2 cellular contexts compared by ENCODE assay signal in genomic region chr2:42770288-42771131, GRCh38.
TF ChIP-seq lines count a peak whose summit lies in the region.

No MANE protein-coding gene starts in this region.

TF ChIP-seq in K562, 482 proteins besides CTCF, POLR2A, EP300 and RAD21 (continues in another document):
- TF ChIP-seq RBM22 (IDR thresholded peaks at IDR 0.05; ENCODE audit: low read depth, low read length, poor library complexity, severe bottlenecking), result no peak
- TF ChIP-seq KAT8 (IDR thresholded peaks at IDR 0.05; ENCODE audit: low read depth), result no peak
- TF ChIP-seq TFAP4 (CRISPR knock-in tag; IDR thresholded peaks at IDR 0.05; ENCODE audit: borderline replicate concordance), result peak; percentile 23; the same call in 1 of the 2 replicates
- no peak for TF ChIP-seq PCBP2 (IDR thresholded peaks at IDR 0.05; ENCODE audit: low read depth, low read length, poor library complexity, severe bottlenecking)
- TF ChIP-seq RB1 (IDR thresholded peaks at IDR 0.05; ENCODE audit: low read depth), result peak; percentile 41; the same call in 1 of the 2 replicates
- TF ChIP-seq ZFX (CRISPR knock-in tag; IDR thresholded peaks at IDR 0.05), result peak; percentile 20; the same call in 1 of the 2 replicates
- no peak for TF ChIP-seq POLR2AphosphoS2 (IDR thresholded peaks at IDR 0.05; ENCODE audit: low read length)
- peak; percentile 62 for TF ChIP-seq USF2 (CRISPR knock-in tag; IDR thresholded peaks at IDR 0.05)
- TF ChIP-seq SMC3 (conservative IDR thresholded peaks at IDR 0.05; ENCODE audit: insufficient read depth, low read depth, low read length), result peak; percentile 57; the same call in 1 of the 2 replicates
- TF ChIP-seq GABPB1 (CRISPR knock-in tag; IDR thresholded peaks at IDR 0.05), result 0 out of 2 replicates have a peak, but pooled peaks have one; percentile 33
- TF ChIP-seq CTBP1 (IDR thresholded peaks at IDR 0.05; ENCODE audit: borderline replicate concordance), result peak; percentile 30; the same call in 1 of the 2 replicates
- TF ChIP-seq ZNF644 (tag; IDR thresholded peaks at IDR 0.05; ENCODE audit: low read depth), result no peak
- TF ChIP-seq MGA (IDR thresholded peaks at IDR 0.05), result peak; percentile 68

TF ChIP-seq in HepG2, 621 proteins besides CTCF, POLR2A, EP300 and RAD21 (continues in another document):
- TF ChIP-seq NRL (CRISPR knock-in tag; IDR thresholded peaks at IDR 0.05; ENCODE audit: borderline replicate concordance), result peak; percentile 30; the same call in 1 of the 2 replicates
- TF ChIP-seq ZSCAN31 (CRISPR knock-in tag; IDR thresholded peaks at IDR 0.05; ENCODE audit: low read depth), result 0 out of 2 replicates have a peak, but pooled peaks have one; percentile 17
- TF ChIP-seq PPARG (CRISPR knock-in tag; conservative IDR thresholded peaks at IDR 0.05), result 0 out of 2 replicates have a peak, but pooled peaks have one; percentile 8
- TF ChIP-seq THAP8 (CRISPR knock-in tag; IDR thresholded peaks at IDR 0.05; ENCODE audit: borderline replicate concordance), result no peak
- TF ChIP-seq ZBTB38 (CRISPR knock-in tag; IDR thresholded peaks at IDR 0.05), result peak; percentile 80
- TF ChIP-seq ZNF687 (CRISPR knock-in tag; IDR thresholded peaks at IDR 0.05), result peak; percentile 35; the same call in 1 of the 2 replicates
- peak; percentile 44 for TF ChIP-seq TEAD3 (CRISPR knock-in tag; optimal IDR thresholded peaks at IDR 0.05; ENCODE audit: borderline replicate concordance)
- TF ChIP-seq NFATC3 (CRISPR knock-in tag; IDR thresholded peaks at IDR 0.05), result no peak
- no peak for TF ChIP-seq CENPBD1 (CRISPR knock-in tag; IDR thresholded peaks at IDR 0.05; ENCODE audit: borderline replicate concordance, low read depth)
- TF ChIP-seq STAG1 (CRISPR knock-in tag; IDR thresholded peaks at IDR 0.05), result peak; percentile 81
- TF ChIP-seq ZNF331 (CRISPR knock-in tag; IDR thresholded peaks at IDR 0.05), result peak; percentile 78
- peak; percentile 51; the same call in 1 of the 2 replicates for TF ChIP-seq ZNF574 (CRISPR knock-in tag; IDR thresholded peaks at IDR 0.05)
- TF ChIP-seq IKZF1 (IDR thresholded peaks at IDR 0.05), result no peak
- TF ChIP-seq FOXA1 (IDR thresholded peaks at IDR 0.05), result no peak
- TF ChIP-seq FOXA1 (CRISPR knock-in tag; IDR thresholded peaks at IDR 0.05), result 0 out of 2 replicates have a peak, but pooled peaks have one; percentile 32
- TF ChIP-seq ZNF605 (CRISPR knock-in tag; IDR thresholded peaks at IDR 0.05), result peak; percentile 45; the same call in 1 of the 2 replicates
- TF ChIP-seq ZNF317 (CRISPR knock-in tag; IDR thresholded peaks at IDR 0.05), result no peak
- no peak for TF ChIP-seq JARID2 (CRISPR knock-in tag; IDR thresholded peaks at IDR 0.05; ENCODE audit: insufficient replicate concordance)
- 0 out of 4 replicates have a peak, but pooled peaks of 1 of the 2 experiments have one; percentile 47 for TF ChIP-seq HMGXB4 (CRISPR knock-in tag; IDR thresholded peaks at IDR 0.05; ENCODE audit: borderline replicate concordance in 1 of 2, low read depth in 1 of 2)
- peak; percentile 38; the same call in 1 of the 2 replicates for TF ChIP-seq MYC (CRISPR knock-in tag; IDR thresholded peaks at IDR 0.05; ENCODE audit: borderline replicate concordance)
- TF ChIP-seq TBX3 (IDR thresholded peaks at IDR 0.05; ENCODE audit: borderline replicate concordance), result peak; percentile 19; the same call in 1 of the 2 replicates
- peak; percentile 30 for TF ChIP-seq AGO2 (optimal IDR thresholded peaks at IDR 0.05; ENCODE audit: low read depth, low read length)
- TF ChIP-seq BHLHE40 (IDR thresholded peaks at IDR 0.05; ENCODE audit: low read length), result peak; percentile 60
- TF ChIP-seq NR2F2 (IDR thresholded peaks at IDR 0.05; ENCODE audit: borderline replicate concordance, low read depth), result peak; percentile 19; the same call in 1 of the 2 replicates
- 0 out of 2 replicates have a peak, but pooled peaks have one; percentile 54 for TF ChIP-seq ZNF552 (CRISPR knock-in tag; IDR thresholded peaks at IDR 0.05; ENCODE audit: borderline replicate concordance)
- TF ChIP-seq FOXP4 (CRISPR knock-in tag; IDR thresholded peaks at IDR 0.05), result peak; percentile 14; the same call in 1 of the 2 replicates
- no peak for TF ChIP-seq LCORL (IDR thresholded peaks at IDR 0.05)
- TF ChIP-seq LCORL (CRISPR knock-in tag; IDR thresholded peaks at IDR 0.05), result peak; percentile 56; the same call in 1 of the 2 replicates
- TF ChIP-seq XRCC5 (optimal IDR thresholded peaks at IDR 0.05; ENCODE audit: low read length), result peak; percentile 63
- TF ChIP-seq RXRA (CRISPR knock-in tag; IDR thresholded peaks at IDR 0.05), result peak; percentile 15; the same call in 1 of the 2 replicates
- TF ChIP-seq ZMYM4 (CRISPR knock-in tag; IDR thresholded peaks at IDR 0.05), result peak; percentile 67
- no peak for TF ChIP-seq SKI (IDR thresholded peaks at IDR 0.05; ENCODE audit: partially characterized antibody)
- TF ChIP-seq ZBTB4 (CRISPR knock-in tag; IDR thresholded peaks at IDR 0.05; ENCODE audit: borderline replicate concordance), result 0 out of 2 replicates have a peak, but pooled peaks have one; percentile 40
- TF ChIP-seq PITX1 (CRISPR knock-in tag; IDR thresholded peaks at IDR 0.05), result peak; percentile 23; the same call in 1 of the 2 replicates
- TF ChIP-seq SMC3 (IDR thresholded peaks at IDR 0.05; ENCODE audit: low read length), result peak; percentile 53; the same call in 1 of the 2 replicates
- peak; percentile 32; the same call in 1 of the 2 replicates for TF ChIP-seq ZNF280B (CRISPR knock-in tag; IDR thresholded peaks at IDR 0.05; ENCODE audit: borderline replicate concordance)
- peak; percentile 54 for TF ChIP-seq MAX (IDR thresholded peaks at IDR 0.05)
- TF ChIP-seq MAZ (IDR thresholded peaks at IDR 0.05; ENCODE audit: borderline replicate concordance, low read depth, low read length), result no peak
- TF ChIP-seq MAZ (CRISPR knock-in tag; IDR thresholded peaks at IDR 0.05; ENCODE audit: low read depth), result no peak
